In genomic region chr6:163416640-163417253, GRCh38 we compare ENCODE assay signal across 8 cellular contexts. TPM values are rescaled to one million over a fixed set of nuclear protein-coding genes. Genes with fewer than 3 reads are reported as not detected.
DNase-seq lines count a peak whose midpoint lies in the region; ATAC-seq and TF ChIP-seq lines count a peak whose summit lies in the region.

No MANE protein-coding gene starts in this region.

- H3K27ac ChIP-seq in heart right ventricle (peak overlapping the region; percentile 98 to 100 (median 99)), psoas muscle (peak overlapping the region; percentile 99)

- H3K4me1 Mint-ChIP-seq in activated naive CD8-positive, alpha-beta T cell treated with anti-CD3 and anti-CD28 coated beads, Interleukin-2, amount 50 U/mL, for 24 hours, result peaks cover 54% of the 10 kb centered on the region

- peak overlapping the region; percentile 92 for H3K27ac Mint-ChIP-seq in activated naive CD8-positive, alpha-beta T cell treated with anti-CD3 and anti-CD28 coated beads, Interleukin-2, amount 50 U/mL, for 24 hours

- H3K27me3 Mint-ChIP-seq in activated naive CD8-positive, alpha-beta T cell treated with anti-CD3 and anti-CD28 coated beads, Interleukin-2, amount 50 U/mL, for 24 hours, result no peaks in the 10 kb centered on the region

- WGBS in heart right ventricle, 2 donors, result 1% methylated on average over 10 of the region's 10 CpGs
- 0 to 1% (median 1%) methylated on average over 10 of the region's 10 CpGs for WGBS in psoas muscle, 3 donors

- peaks cover 0 to 1% (median 0%) of the 10 kb centered on the region in 9 donors for H3K36me3 ChIP-seq in heart right ventricle
- no peaks in the 10 kb centered on the region for H3K36me3 ChIP-seq in psoas muscle (ENCODE audit: insufficient read depth in 1 of 2, low read depth in 1 of 2)

- DNase-seq in AG08395 (ENCODE audit: low spot score), result peak; percentile 69
- no peak for DNase-seq in GM12864 (ENCODE audit: low read depth)
- peak; percentile 53 for DNase-seq in NCI-H748 (lab: John Stamatoyannopoulos, UW; ENCODE audit: unreplicated experiment)
- peak; percentile 44 for DNase-seq in activated naive CD8-positive, alpha-beta T cell treated with anti-CD3 and anti-CD28 coated beads, Interleukin-2, amount 50 U/mL, for 24 hours
- DNase-seq in heart right ventricle, result peak in 1 of 2 donors; percentile 77
- DNase-seq in psoas muscle, result no peak
- no peak for DNase-seq in cortex of kidney (lab: John Stamatoyannopoulos, UW)

- H3K9me3 ChIP-seq in heart right ventricle (no peaks in the 10 kb centered on the region), psoas muscle (no peaks in the 10 kb centered on the region)

- no peaks in the 10 kb centered on the region for H3K36me3 Mint-ChIP-seq in activated naive CD8-positive, alpha-beta T cell treated with anti-CD3 and anti-CD28 coated beads, Interleukin-2, amount 50 U/mL, for 24 hours (ENCODE audit: low read depth)

- TF ChIP-seq CTCF in GM12864 (IDR thresholded peaks at IDR 0.05; ENCODE audit: low read depth, low read length, missing control alignments), result peak; percentile 46
- TF ChIP-seq CTCF in heart right ventricle (IDR thresholded peaks at IDR 0.05), result peak in 8 of 9 donors; percentile 47 to 83 (median 70)
- TF ChIP-seq CTCF in psoas muscle (IDR thresholded peaks at IDR 0.05), result peak; percentile 67

- intact Hi-C loops in heart right ventricle (cut with DNase I), result loop anchor here in 9 of 10 donors (1.0 to 10.0 kb wide), 14 partner anchors 79 to 1508 kb away; no protein-coding TSS in a partner anchor
- intact Hi-C loops in psoas muscle (cut with DNase I), result loop anchor here (1.0 to 5.0 kb wide), 4 partner anchors 236 to 693 kb away; no protein-coding TSS in a partner anchor

- peak overlapping the region; percentile 90 for H3K4me3 Mint-ChIP-seq in activated naive CD8-positive, alpha-beta T cell treated with anti-CD3 and anti-CD28 coated beads, Interleukin-2, amount 50 U/mL, for 24 hours

- peak overlapping the region; percentile 91 for H3K4me3 ChIP-seq in GM12864 (ENCODE audit: low read depth, low read length)
- peak overlapping the region; percentile 76 to 93 (median 89) for H3K4me3 ChIP-seq in heart right ventricle
- H3K4me3 ChIP-seq in psoas muscle, result peak overlapping the region; percentile 93

- no peaks in the 10 kb centered on the region for H3K9me3 Mint-ChIP-seq in activated naive CD8-positive, alpha-beta T cell treated with anti-CD3 and anti-CD28 coated beads, Interleukin-2, amount 50 U/mL, for 24 hours

- H3K27me3 ChIP-seq in heart right ventricle, result no peaks in the 10 kb centered on the region
- H3K27me3 ChIP-seq in psoas muscle (ENCODE audit: insufficient read depth in 3 of 3, low read length in 2 of 3), result no peaks in the 10 kb centered on the region

- ATAC-seq in activated naive CD8-positive, alpha-beta T cell treated with anti-CD3 and anti-CD28 coated beads, Interleukin-2, amount 50 U/mL, for 24 hours, result no peak
- ATAC-seq in heart right ventricle (peak in 4 of 8 donors; percentile 25 to 30 (median 29)), psoas muscle (peak in 1 of 4 donors; percentile 8), GM19324 (IDR thresholded peaks at IDR 0.05; ENCODE audit: low FRiP score, unreplicated experiment) (no peak)

- H3K4me1 ChIP-seq in heart right ventricle, result peaks cover 0 to 58% (median 33%) of the 10 kb centered on the region in 9 donors
- H3K4me1 ChIP-seq in psoas muscle, result peaks cover 28% of the 10 kb centered on the region

RNA-seq across cellular contexts. Expression of gene QKI, which starts 2.2 kb away (rescaled TPM):
- total RNA-seq in heart right ventricle (100 to 1,000 TPM; 386 to 551 (median 505) TPM), psoas muscle (100 to 1,000 TPM; 275 to 421 (median 308) TPM)
- polyA plus RNA-seq in heart right ventricle (10 to 100 TPM; 74.7 to 86.2 TPM), psoas muscle (100 to 1,000 TPM in 1 of 3 donors, 10 to 100 TPM in 2; 62.0 to 266 (median 82.1) TPM)

Comparison
In these comparisons a context has a peak if more than half of its experiments do, and no peak if none do; other contexts are left out.
1. DNase-seq: peak in AG08395 (single experiment), NCI-H748 (single experiment) and activated naive CD8-positive, alpha-beta T cell treated with anti-CD3 and anti-CD28 coated beads, Interleukin-2, amount 50 U/mL, for 24 hours (single experiment); none in GM12864 (single experiment), psoas muscle (0 of 2) and cortex of kidney (single experiment).
2. Peak in every context shown above with its lines, with median percentiles within 50 percentile points of each other: H3K4me3 ChIP-seq and CTCF ChIP-seq.